1 cellular context compared by ENCODE assay signal in genomic region chr4:39406763-39407583, GRCh38.
A peak's percentile ranks its signal among the peaks of the same experiment; 100 is the strongest.
TF ChIP-seq lines count a peak whose summit lies in the region.

KLB (plus strand) TSS chr4:39406930; CDS start chr4:39406950, 20 bp downstream.

TF ChIP-seq in HEK293, 187 proteins besides CTCF, POLR2A, EP300 and RAD21 (continued from another document):
- TF ChIP-seq, protein P1, sequence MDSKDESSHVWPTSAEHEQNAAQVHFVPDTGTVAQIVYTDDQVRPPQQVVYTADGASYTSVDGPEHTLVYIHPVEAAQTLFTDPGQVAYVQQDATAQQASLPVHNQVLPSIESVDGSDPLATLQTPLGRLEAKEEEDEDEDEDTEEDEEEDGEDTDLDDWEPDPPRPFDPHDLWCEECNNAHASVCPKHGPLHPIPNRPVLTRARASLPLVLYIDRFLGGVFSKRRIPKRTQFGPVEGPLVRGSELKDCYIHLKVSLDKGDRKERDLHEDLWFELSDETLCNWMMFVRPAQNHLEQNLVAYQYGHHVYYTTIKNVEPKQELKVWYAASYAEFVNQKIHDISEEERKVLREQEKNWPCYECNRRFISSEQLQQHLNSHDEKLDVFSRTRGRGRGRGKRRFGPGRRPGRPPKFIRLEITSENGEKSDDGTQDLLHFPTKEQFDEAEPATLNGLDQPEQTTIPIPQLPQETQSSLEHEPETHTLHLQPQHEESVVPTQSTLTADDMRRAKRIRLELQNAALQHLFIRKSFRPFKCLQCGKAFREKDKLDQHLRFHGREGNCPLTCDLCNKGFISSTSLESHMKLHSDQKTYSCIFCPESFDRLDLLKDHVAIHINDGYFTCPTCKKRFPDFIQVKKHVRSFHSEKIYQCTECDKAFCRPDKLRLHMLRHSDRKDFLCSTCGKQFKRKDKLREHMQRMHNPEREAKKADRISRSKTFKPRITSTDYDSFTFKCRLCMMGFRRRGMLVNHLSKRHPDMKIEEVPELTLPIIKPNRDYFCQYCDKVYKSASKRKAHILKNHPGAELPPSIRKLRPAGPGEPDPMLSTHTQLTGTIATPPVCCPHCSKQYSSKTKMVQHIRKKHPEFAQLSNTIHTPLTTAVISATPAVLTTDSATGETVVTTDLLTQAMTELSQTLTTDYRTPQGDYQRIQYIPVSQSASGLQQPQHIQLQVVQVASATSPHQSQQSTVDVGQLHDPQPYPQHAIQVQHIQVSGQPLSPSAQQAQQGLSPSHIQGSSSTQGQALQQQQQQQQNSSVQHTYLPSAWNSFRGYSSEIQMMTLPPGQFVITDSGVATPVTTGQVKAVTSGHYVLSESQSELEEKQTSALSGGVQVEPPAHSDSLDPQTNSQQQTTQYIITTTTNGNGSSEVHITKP (tag by site-specific recombination; IDR thresholded peaks at IDR 0.05), result 0 out of 2 replicates have a peak, but pooled peaks have one; percentile 11
- TF ChIP-seq TRIM28 (IDR thresholded peaks at IDR 0.05; ENCODE audit: borderline replicate concordance, low read length), result 0 out of 2 replicates have a peak, but pooled peaks have one; percentile 21
TF ChIP-seq in HEK293: peak in this region for 4.
